ENCODE assay signal across 17 cellular contexts in genomic region chr10:22442468-22442867, GRCh38.
DNase-seq lines count a peak whose midpoint lies in the region; FAIRE-seq and TF ChIP-seq lines count a peak whose summit lies in the region.
"Had no signal": no experiment of that assay in that cellular context is flagged by ENCODE, and none has a peak within 500 bp of the region (broad histone marks: within the 10 kb centered on the region; RNA-seq: fewer than 3 reads in every experiment).

No MANE protein-coding gene starts in this region.

- no peaks in the 10 kb centered on the region for H4K20me1 ChIP-seq in SK-N-SH (ENCODE audit: insufficient read depth)
- H4K20me1 ChIP-seq: BLaER1 had no signal

- in situ Hi-C loops in ACHN (cut with HindIII; ENCODE audit: low pct_ligation_motif_present, low pct_unique_long_range_greater_than_20kb, low sequenced_read_pairs): no loop called here

- no peak overlapping the region for H3K9ac ChIP-seq in SK-N-SH
- H3K9ac ChIP-seq: BLaER1 had no signal

- H3K4me3 ChIP-seq in SK-N-SH (ENCODE audit: low read depth in 2 of 2, low read length in 1 of 2): no peak overlapping the region
- H3K4me3 ChIP-seq: BLaER1, GM12878 had no signal

- peak; percentile 48 for FAIRE-seq in GM12892 (lab: Jason Lieb, UNC)
- FAIRE-seq: A204.1, GM12878, GM19239, H1 had no signal

- H3F3A ChIP-seq in SK-N-SH (replicated peaks; ENCODE audit: insufficient read depth): no peaks in the 10 kb centered on the region

- H3K9me3 ChIP-seq in SK-N-SH: no peaks in the 10 kb centered on the region
- H3K9me3 ChIP-seq: BLaER1 had no signal

- H3K27me3 Mint-ChIP-seq in endothelial cell (ENCODE audit: unreplicated experiment): peaks cover 6% of the 10 kb centered on the region

- WGBS in SK-N-SH (ENCODE audit: low lambda C conversion rate): 14% methylated on average over 1 of the region's 1 CpG

- H2AFZ ChIP-seq in SK-N-SH (ENCODE audit: low read depth): no peak overlapping the region

- H3K36me3 ChIP-seq in SK-N-SH (replicated peaks in 1 of 2; ENCODE audit: control insufficient read depth in 1 of 2, insufficient read depth in 2 of 2, low read length in 1 of 2): no peaks in the 10 kb centered on the region
- H3K36me3 ChIP-seq: BLaER1 had no signal

- H3K9me2 ChIP-seq in SK-N-SH: no peaks in the 10 kb centered on the region

- TF ChIP-seq RAD21 in SK-N-SH (IDR thresholded peaks at IDR 0.05; ENCODE audit: low read length): 0 out of 2 replicates have a peak, but pooled peaks have one; percentile 4

- POLR2A ChIA-PET in SK-N-SH (lab: Yijun Ruan, JAX): no interaction called here

- CTCF ChIA-PET in SK-N-SH (lab: Yijun Ruan, JAX): interaction anchor here (0.7 to 1.5 kb wide), 3 partner anchors 15 to 102 kb away, joined by 3 to 6 read pairs (median 5); no protein-coding TSS in a partner anchor

- H3K36me3 Mint-ChIP-seq in endothelial cell (ENCODE audit: low read depth, unreplicated experiment): no peaks in the 10 kb centered on the region

- no peak for TF ChIP-seq EP300 in SK-N-SH (IDR thresholded peaks at IDR 0.05; ENCODE audit: borderline replicate concordance in 1 of 2, low read depth in 1 of 2, low read length in 1 of 2)

- peaks cover 0 to 15% of the 10 kb centered on the region in 2 experiments; a peak in 2 of 4 replicates for H3K4me1 ChIP-seq in SK-N-SH (ENCODE audit: control insufficient read depth in 1 of 2, insufficient read depth in 2 of 2, low read depth in 1 of 2, low read length in 1 of 2)

- H3K4me3 Mint-ChIP-seq in endothelial cell (ENCODE audit: unreplicated experiment): no peak overlapping the region
- H3K4me3 Mint-ChIP-seq: CD14-positive monocyte; CD4-positive, alpha-beta memory T cell; H9 had no signal

- no peaks in the 10 kb centered on the region for H3K27me3 ChIP-seq in SK-N-SH (ENCODE audit: insufficient read depth)
- H3K27me3 ChIP-seq: BLaER1 had no signal

- no peak for TF ChIP-seq POLR2A in GM12892 (IDR thresholded peaks at IDR 0.05; ENCODE audit: low read depth, low read length)

- H3K4me1 Mint-ChIP-seq in endothelial cell (ENCODE audit: unreplicated experiment): peaks cover 46% of the 10 kb centered on the region

- DNase-seq in GM12892 (ENCODE audit: insufficient read length) (no peak), SK-N-SH (peak; percentile 55), endothelial cell (ENCODE audit: low spot score) (no peak), ACHN (no peak), HK-2 (ENCODE audit: unreplicated experiment) (no peak), NCI-H526 treated with DMSO at 0.1 percent for 48 hours (lab: John Stamatoyannopoulos, UW) (no peak)
- DNase-seq: AML-193; Calu3; CD4-positive, alpha-beta memory T cell; DMS79 treated with DMSO at 0.1 percent for 48 hours; H9 had no signal

- H3K4me2 ChIP-seq in SK-N-SH: no peak overlapping the region
- H3K4me2 ChIP-seq: BLaER1 had no signal

- H3K9me3 Mint-ChIP-seq in endothelial cell (ENCODE audit: unreplicated experiment): no peaks in the 10 kb centered on the region
- H3K9me3 Mint-ChIP-seq: CD4-positive, alpha-beta memory T cell; H9 had no signal

- no peak overlapping the region; a peak in 1 of 4 replicates for H3K27ac ChIP-seq in SK-N-SH (ENCODE audit: low read depth in 2 of 2, low read length in 1 of 2)
- H3K27ac ChIP-seq: BLaER1 had no signal

- no peaks in the 10 kb centered on the region for H3K79me2 ChIP-seq in SK-N-SH (ENCODE audit: insufficient read depth)

- H3K27ac Mint-ChIP-seq in endothelial cell (ENCODE audit: unreplicated experiment): peak overlapping the region; percentile 45
- H3K27ac Mint-ChIP-seq: CD14-positive monocyte; CD4-positive, alpha-beta memory T cell; H9 had no signal

- no peak for TF ChIP-seq CTCF in SK-N-SH (IDR thresholded peaks at IDR 0.05)
- no peak for TF ChIP-seq CTCF in endothelial cell (IDR thresholded peaks at IDR 0.05; ENCODE audit: unreplicated experiment)

TF ChIP-seq in SK-N-SH, 30 proteins besides CTCF, POLR2A, EP300 and RAD21:
- TF ChIP-seq TCF12 (IDR thresholded peaks at IDR 0.05): no peak
- 0 out of 2 replicates have a peak, but pooled peaks have one; percentile 9 for TF ChIP-seq MXI1 (IDR thresholded peaks at IDR 0.05; ENCODE audit: low read depth, low read length)
TF ChIP-seq in SK-N-SH: peak in this region for 1.
